ENCODE assay signal across 25 cellular contexts in genomic region chr1:231774719-231775322, GRCh38.
DNase-seq lines count a peak whose midpoint lies in the region; ATAC-seq and TF ChIP-seq lines count a peak whose summit lies in the region.
"Had no signal": no experiment of that assay in that cellular context is flagged by ENCODE, and none has a peak within 500 bp of the region (broad histone marks: within the 10 kb centered on the region; RNA-seq: fewer than 3 reads in every experiment).

No MANE protein-coding gene starts in this region.

- no peaks in the 10 kb centered on the region for H3K27me3 ChIP-seq in IMR-90 (ENCODE audit: control insufficient read depth, insufficient read depth, low read length)
- no peaks in the 10 kb centered on the region for H3K27me3 ChIP-seq in GM23248 (replicated peaks; ENCODE audit: insufficient read depth)
- H3K27me3 ChIP-seq: breast epithelium, heart left ventricle, sigmoid colon, SJSA1, upper lobe of left lung had no signal

- H2BK120ac ChIP-seq in IMR-90 (ENCODE audit: low read depth, low read length), result no peak overlapping the region

- H3K23ac ChIP-seq in IMR-90 (ENCODE audit: low read depth, low read length), result no peak overlapping the region

- no peak overlapping the region for H4K91ac ChIP-seq in IMR-90 (ENCODE audit: insufficient read depth, low read depth, low read length)

- H3K4me1 Mint-ChIP-seq in dendritic cell treated with granulocyte-macrophage colony-stimulating factor and Interleukin-4, amounts not matched to agents 40 ng/mL and 50 ng/mL, for 4 days (ENCODE audit: low read depth), result peaks cover 65% of the 10 kb centered on the region
- H3K4me1 Mint-ChIP-seq: activated CD4-positive, alpha-beta memory T cell treated with anti-CD3 and anti-CD28 coated beads, Interleukin-2, amount 10 ng/mL, durations not matched to agents 7 days and 5 days had no signal

- POLR2A ChIA-PET in IMR-90 (lab: Charles Lee; ENCODE audit: unreplicated experiment), result interaction anchor here (0.6 kb wide), 1 partner anchor 38 kb away, joined by 3 read pairs; no protein-coding TSS in a partner anchor

- H2AK5ac ChIP-seq in IMR-90 (ENCODE audit: low read depth, low read length), result peak overlapping the region; percentile 44; the same call in 1 of the 2 replicates

- H4K20me1 ChIP-seq in IMR-90 (ENCODE audit: insufficient read depth, low read length) (no peaks in the 10 kb centered on the region), GM23248 (ENCODE audit: insufficient read depth) (no peaks in the 10 kb centered on the region)

- H2BK15ac ChIP-seq in IMR-90 (ENCODE audit: low read depth, low read length), result no peak overlapping the region

- CTCF ChIA-PET in IMR-90 (lab: Yijun Ruan, JAX), result no interaction called here

- peaks cover 5% of the 10 kb centered on the region; the same call in 1 of the 2 replicates for H3K9me1 ChIP-seq in IMR-90 (ENCODE audit: insufficient read depth, low read length)

- peaks cover 49% of the 10 kb centered on the region for H3K36me3 Mint-ChIP-seq in dendritic cell treated with granulocyte-macrophage colony-stimulating factor and Interleukin-4, amounts not matched to agents 40 ng/mL and 50 ng/mL, for 4 days (ENCODE audit: low read depth)
- H3K36me3 Mint-ChIP-seq: natural killer cell treated with Interleukin-12 subunit alpha and Interleukin-12 subunit beta and Interleukin-15 and Interleukin-18, amount 100 ng/mL, for 72 hours had no signal

- peak overlapping the region; percentile 59; the same call in 1 of the 2 replicates for H2BK20ac ChIP-seq in IMR-90 (ENCODE audit: low read depth, low read length)

- peaks cover 10% of the 10 kb centered on the region for H3K4me1 ChIP-seq in IMR-90 (ENCODE audit: control insufficient read depth, insufficient read depth, low read length)
- H3K4me1 ChIP-seq in GM23248 (ENCODE audit: insufficient read depth), result peaks cover 19% of the 10 kb centered on the region
- H3K4me1 ChIP-seq: breast epithelium, SJSA1 had no signal

- no peak overlapping the region for H2AK9ac ChIP-seq in IMR-90 (replicated peaks; ENCODE audit: low read depth, low read length, poor library complexity)

- no peak overlapping the region for H3K56ac ChIP-seq in IMR-90 (ENCODE audit: extremely low read depth, insufficient read depth, low read length)

- no TSS peak for BruUV-seq in IMR-90 (replicated peaks; lab: Mats Ljungman, UMichigan)

- no peaks in the 10 kb centered on the region for H3K79me1 ChIP-seq in IMR-90 (ENCODE audit: low read depth in 1 of 2, low read length in 2 of 2)

- H3K36me3 ChIP-seq in IMR-90 (ENCODE audit: control insufficient read depth, insufficient read depth, low read length) (peaks cover 9% of the 10 kb centered on the region; the same call in 1 of the 2 replicates), GM23248 (ENCODE audit: low read depth) (no peaks in the 10 kb centered on the region)
- H3K36me3 ChIP-seq: breast epithelium, sigmoid colon, SJSA1 had no signal

- H3K18ac ChIP-seq in IMR-90 (ENCODE audit: low read depth, low read length), result no peak overlapping the region

- H3K79me2 ChIP-seq in GM23248 (ENCODE audit: insufficient read depth), result no peaks in the 10 kb centered on the region

- ATAC-seq in IMR-90 (ENCODE audit: low read depth), result no peak
- ATAC-seq in Right ventricle myocardium inferior, result no peak
- no peak for ATAC-seq in Right ventricle myocardium superior (ENCODE audit: poor library complexity)
- ATAC-seq: heart left ventricle; left cardiac atrium; natural killer cell treated with Interleukin-12 subunit alpha and Interleukin-12 subunit beta and Interleukin-15 and Interleukin-18, amount 100 ng/mL, for 72 hours had no signal

- H3F3A ChIP-seq in GM23248 (ENCODE audit: insufficient read depth), result 0 out of 2 replicates have a peak, but pooled peaks cover 12% of the 10 kb centered on the region

- no peak overlapping the region for H3K4me2 ChIP-seq in IMR-90 (ENCODE audit: low read depth, low read length)
- no peak overlapping the region for H3K4me2 ChIP-seq in GM23248 (ENCODE audit: unreplicated experiment)
- H3K4me2 ChIP-seq: PC-9 had no signal

- no peak overlapping the region for H4K5ac ChIP-seq in IMR-90 (ENCODE audit: low read depth, low read length)

- H3K27ac ChIP-seq in IMR-90 (ENCODE audit: insufficient read depth, low read length) (no peak overlapping the region), GM23248 (no peak overlapping the region)
- H3K27ac ChIP-seq: breast epithelium, heart left ventricle, PC-9, sigmoid colon, SJSA1, upper lobe of left lung had no signal

- intact Hi-C loops in IMR-90 (cut with micrococcal nuclease) (no loop called here), Right ventricle myocardium inferior (cut with DNase I) (no loop called here), Right ventricle myocardium superior (cut with DNase I) (no loop called here)
- intact Hi-C loops in dendritic cell treated with granulocyte-macrophage colony-stimulating factor and Interleukin-4, amounts not matched to agents 40 ng/mL and 50 ng/mL, for 4 days (cut with micrococcal nuclease), result loop anchor here (5.0 kb wide), 1 partner anchor 163 kb away; no protein-coding TSS in a partner anchor

- H3K4me3 ChIP-seq in IMR-90 (ENCODE audit: insufficient read depth, low read depth, low read length) (no peak overlapping the region), GM23248 (no peak overlapping the region)
- H3K4me3 ChIP-seq: breast epithelium, heart left ventricle, PC-9, sigmoid colon, SJSA1, upper lobe of left lung had no signal

- H3K27ac Mint-ChIP-seq in dendritic cell treated with granulocyte-macrophage colony-stimulating factor and Interleukin-4, amounts not matched to agents 40 ng/mL and 50 ng/mL, for 4 days, result peak overlapping the region; percentile 94
- H3K27ac Mint-ChIP-seq: activated B cell treated with CpG ODN at 0.5 μM for 24 hours; activated CD4-positive, alpha-beta memory T cell treated with anti-CD3 and anti-CD28 coated beads, Interleukin-2, amount 10 ng/mL, durations not matched to agents 7 days and 5 days; CD4-positive, alpha-beta T cell; natural killer cell treated with Interleukin-12 subunit alpha and Interleukin-12 subunit beta and Interleukin-15 and Interleukin-18, amount 100 ng/mL, for 72 hours; T-helper 2 cell treated with Interferon-gamma antibody and Interleukin-4, amounts not matched to agents 5 μg/mL and 100 μg/mL, for 36 hours had no signal

- H3K4ac ChIP-seq in IMR-90 (ENCODE audit: low read depth, low read length), result 0 out of 2 replicates have a peak overlapping the region, but pooled peaks have one; percentile 27

- H3K9me3 ChIP-seq in IMR-90 (ENCODE audit: control insufficient read depth, insufficient read depth, low read length), result no peaks in the 10 kb centered on the region
- H3K9me3 ChIP-seq in GM23248 (ENCODE audit: low read depth), result no peaks in the 10 kb centered on the region
- H3K9me3 ChIP-seq: breast epithelium, heart left ventricle, sigmoid colon, SJSA1, upper lobe of left lung had no signal

- H3K27me3 Mint-ChIP-seq in dendritic cell treated with granulocyte-macrophage colony-stimulating factor and Interleukin-4, amounts not matched to agents 40 ng/mL and 50 ng/mL, for 4 days, result no peaks in the 10 kb centered on the region
- H3K27me3 Mint-ChIP-seq: activated B cell treated with CpG ODN at 0.5 μM for 24 hours; activated CD4-positive, alpha-beta memory T cell treated with anti-CD3 and anti-CD28 coated beads, Interleukin-2, amount 10 ng/mL, durations not matched to agents 7 days and 5 days; CD4-positive, alpha-beta T cell; natural killer cell treated with Interleukin-12 subunit alpha and Interleukin-12 subunit beta and Interleukin-15 and Interleukin-18, amount 100 ng/mL, for 72 hours had no signal

- no peak for TF ChIP-seq RAD21 in IMR-90 (IDR thresholded peaks at IDR 0.05; ENCODE audit: low read length)

- H4K8ac ChIP-seq in IMR-90 (ENCODE audit: low read depth in 2 of 2, low read length in 2 of 2), result no peak overlapping the region

- no peak overlapping the region for H3K9ac ChIP-seq in IMR-90 (ENCODE audit: low read depth, low read length)
- no peak overlapping the region for H3K9ac ChIP-seq in GM23248

- WGBS in IMR-90 (ENCODE audit: extremely low coverage in 2 of 2, insufficient read length in 1 of 2), 2 experiments, result no CpG with 5 or more reads among the region's 3 CpGs
- 97% methylated on average over 3 of the region's 3 CpGs for WGBS in GM23248 (ENCODE audit: low coverage in 1 of 2, low lambda C conversion rate in 2 of 2, missing lambda C conversion rate in 2 of 2), 2 experiments

- H3K4me3 Mint-ChIP-seq in dendritic cell treated with granulocyte-macrophage colony-stimulating factor and Interleukin-4, amounts not matched to agents 40 ng/mL and 50 ng/mL, for 4 days, result no peak overlapping the region
- H3K4me3 Mint-ChIP-seq: activated B cell treated with CpG ODN at 0.5 μM for 24 hours; activated CD4-positive, alpha-beta memory T cell treated with anti-CD3 and anti-CD28 coated beads, Interleukin-2, amount 10 ng/mL, durations not matched to agents 7 days and 5 days; CD4-positive, alpha-beta T cell; natural killer cell treated with Interleukin-12 subunit alpha and Interleukin-12 subunit beta and Interleukin-15 and Interleukin-18, amount 100 ng/mL, for 72 hours; T-helper 2 cell treated with Interferon-gamma antibody and Interleukin-4, amounts not matched to agents 5 μg/mL and 100 μg/mL, for 36 hours had no signal

- H2AFZ ChIP-seq in IMR-90 (replicated peaks; ENCODE audit: low read length, poor library complexity), result no peak overlapping the region
- H2AFZ ChIP-seq in GM23248, result no peak overlapping the region
- H2AFZ ChIP-seq: PC-9 had no signal

- TF ChIP-seq POLR2A in IMR-90 (IDR thresholded peaks at IDR 0.05; ENCODE audit: low read depth, low read length), result no peak

- dilution Hi-C loops in IMR-90 (cut with HindIII; ENCODE audit: low sequenced_read_pairs, unreplicated experiment), result no loop called here

- no peak overlapping the region for H2BK5ac ChIP-seq in IMR-90 (ENCODE audit: low read depth, low read length, poor library complexity, severe bottlenecking)

- H3K9me2 ChIP-seq in GM23248 (ENCODE audit: insufficient read depth), result no peaks in the 10 kb centered on the region

- in situ Hi-C loops in IMR-90 (cut with MboI; ENCODE audit: low sequenced_read_pairs) (no loop called here), GM23248 (cut with MboI) (no loop called here)

- no peak overlapping the region for H3K14ac ChIP-seq in IMR-90 (replicated peaks; ENCODE audit: low read depth, low read length)

- no peak for TF ChIP-seq CTCF in IMR-90 (conservative IDR thresholded peaks at IDR 0.05; ENCODE audit: low read depth, low read length)

- no peaks in the 10 kb centered on the region for H3K9me3 Mint-ChIP-seq in dendritic cell treated with granulocyte-macrophage colony-stimulating factor and Interleukin-4, amounts not matched to agents 40 ng/mL and 50 ng/mL, for 4 days
- H3K9me3 Mint-ChIP-seq: activated B cell treated with CpG ODN at 0.5 μM for 24 hours; activated CD4-positive, alpha-beta memory T cell treated with anti-CD3 and anti-CD28 coated beads, Interleukin-2, amount 10 ng/mL, durations not matched to agents 7 days and 5 days; CD4-positive, alpha-beta T cell; natural killer cell treated with Interleukin-12 subunit alpha and Interleukin-12 subunit beta and Interleukin-15 and Interleukin-18, amount 100 ng/mL, for 72 hours; T-helper 2 cell treated with Interferon-gamma antibody and Interleukin-4, amounts not matched to agents 5 μg/mL and 100 μg/mL, for 36 hours had no signal

- DNase-seq in IMR-90, result no peak
- peak; percentile 94 for DNase-seq in SIG-M5 treated with dmso at 0.1 percent for 504 hours (lab: John Stamatoyannopoulos, UW; ENCODE audit: unreplicated experiment)
- DNase-seq in pons (ENCODE audit: low spot score), result peak; percentile 52
- no peak for DNase-seq in Right ventricle myocardium inferior (ENCODE audit: missing footprints)
- DNase-seq in GM23248, result no peak
- DNase-seq in Right ventricle myocardium superior, result no peak
- DNase-seq: activated B cell treated with CpG ODN at 0.5 μM for 24 hours; activated CD4-positive, alpha-beta memory T cell treated with anti-CD3 and anti-CD28 coated beads, Interleukin-2, amount 10 ng/mL, durations not matched to agents 7 days and 5 days; CD4-positive, alpha-beta T cell; DMS 273 treated with DMSO at 0.1 percent for 48 hours; heart left ventricle; left cardiac atrium; NCI-H1092 treated with DMSO at 0.1 percent for 48 hours; NCI-H1930; NCI-H2227 treated with DMSO at 0.1 percent for 48 hours; NCI-H774; PC-9; posterior cingulate gyrus; sigmoid colon; upper lobe of left lung had no signal

Comparison
In these comparisons a context has a peak if more than half of its experiments do, and no peak if none do; other contexts are left out.
1. DNase-seq: peak in SIG-M5 treated with dmso at 0.1 percent for 504 hours (single experiment) and pons (single experiment); none in IMR-90 (single experiment), Right ventricle myocardium inferior (single experiment), GM23248 (single experiment) and Right ventricle myocardium superior (single experiment).